In genomic region chr7:44735403-44736165, GRCh38 we compare ENCODE assay signal across 1 cellular context.
TF ChIP-seq lines count a peak whose summit lies in the region.

No MANE protein-coding gene starts in this region.

TF ChIP-seq in GM12878, 131 proteins besides CTCF, POLR2A, EP300 and RAD21 (continued from another document and continues in another):
- TF ChIP-seq EED (IDR thresholded peaks at IDR 0.05; ENCODE audit: low read depth) (peak; percentile 94), ASH2L (IDR thresholded peaks at IDR 0.05; ENCODE audit: borderline replicate concordance, low read depth) (no peak), STAT3 (IDR thresholded peaks at IDR 0.05; ENCODE audit: low read depth, low read length) (no peak), NFYA (IDR thresholded peaks at IDR 0.05; ENCODE audit: borderline replicate concordance, low read depth, low read length) (no peak), PML (IDR thresholded peaks at IDR 0.05; ENCODE audit: low read length) (peak; percentile 44; the same call in 1 of the 2 replicates), RUNX3 (IDR thresholded peaks at IDR 0.05; ENCODE audit: low read length) (peak; percentile 93), SREBF2 (IDR thresholded peaks at IDR 0.05; ENCODE audit: low read length) (no peak), KAT2A (conservative IDR thresholded peaks at IDR 0.05; ENCODE audit: control insufficient read depth, low read depth, low read length) (no peak), JUNB (IDR thresholded peaks at IDR 0.05) (peak; percentile 92), POLR2AphosphoS5 (IDR thresholded peaks at IDR 0.05; ENCODE audit: low read length) (no peak), BCLAF1 (IDR thresholded peaks at IDR 0.05) (no peak), TCF3 (IDR thresholded peaks at IDR 0.05; ENCODE audit: borderline replicate concordance, insufficient read depth, low read depth, low read length) (no peak), ZNF274 (IDR thresholded peaks at IDR 0.05; ENCODE audit: insufficient read depth, insufficient read length) (no peak), TARDBP (IDR thresholded peaks at IDR 0.05; ENCODE audit: borderline replicate concordance) (no peak), BCL11A (IDR thresholded peaks at IDR 0.05; ENCODE audit: low read depth, low read length) (peak; percentile 54; the same call in 1 of the 2 replicates), SMARCA5 (IDR thresholded peaks at IDR 0.05) (peak; percentile 52; the same call in 1 of the 2 replicates), MEF2A (IDR thresholded peaks at IDR 0.05; ENCODE audit: insufficient read depth, low read depth, low read length) (no peak), RAD51 (IDR thresholded peaks at IDR 0.05) (no peak), SP1 (IDR thresholded peaks at IDR 0.05; ENCODE audit: low read depth, low read length) (no peak), ZNF207 (IDR thresholded peaks at IDR 0.05; ENCODE audit: borderline replicate concordance) (no peak), ZNF622 (IDR thresholded peaks at IDR 0.05) (no peak), POU2F2 (IDR thresholded peaks at IDR 0.05; ENCODE audit: borderline replicate concordance, low read depth, low read length) (no peak), SUPT20H (IDR thresholded peaks at IDR 0.05; ENCODE audit: borderline replicate concordance, control insufficient read depth, low read depth, low read length) (no peak), CHD4 (IDR thresholded peaks at IDR 0.05) (no peak), CREM (IDR thresholded peaks at IDR 0.05; ENCODE audit: low read depth) (peak; percentile 80; the same call in 1 of the 2 replicates), BHLHE40 (IDR thresholded peaks at IDR 0.05; ENCODE audit: borderline replicate concordance in 1 of 2, low read depth in 2 of 2, low read length in 1 of 2) (no peak), ZSCAN29 (IDR thresholded peaks at IDR 0.05) (no peak), IKZF2 (IDR thresholded peaks at IDR 0.05) (peak; percentile 90 to 92), ZNF592 (IDR thresholded peaks at IDR 0.05) (no peak), IRF3 (IDR thresholded peaks at IDR 0.05) (no peak), TCF12 (IDR thresholded peaks at IDR 0.05; ENCODE audit: low read depth, low read length) (no peak), ZZZ3 (IDR thresholded peaks at IDR 0.05; ENCODE audit: control insufficient read depth, insufficient read length, low read depth) (no peak), SIX5 (IDR thresholded peaks at IDR 0.05; ENCODE audit: low read depth, low read length, severe bottlenecking) (no peak), MYC (IDR thresholded peaks at IDR 0.05; ENCODE audit: insufficient read depth, insufficient read length, insufficient replicate concordance, low read length, severe bottlenecking) (no peak), PBX3 (IDR thresholded peaks at IDR 0.05; ENCODE audit: insufficient replicate concordance, low read depth, low read length) (no peak)
- TF ChIP-seq, protein P1, sequence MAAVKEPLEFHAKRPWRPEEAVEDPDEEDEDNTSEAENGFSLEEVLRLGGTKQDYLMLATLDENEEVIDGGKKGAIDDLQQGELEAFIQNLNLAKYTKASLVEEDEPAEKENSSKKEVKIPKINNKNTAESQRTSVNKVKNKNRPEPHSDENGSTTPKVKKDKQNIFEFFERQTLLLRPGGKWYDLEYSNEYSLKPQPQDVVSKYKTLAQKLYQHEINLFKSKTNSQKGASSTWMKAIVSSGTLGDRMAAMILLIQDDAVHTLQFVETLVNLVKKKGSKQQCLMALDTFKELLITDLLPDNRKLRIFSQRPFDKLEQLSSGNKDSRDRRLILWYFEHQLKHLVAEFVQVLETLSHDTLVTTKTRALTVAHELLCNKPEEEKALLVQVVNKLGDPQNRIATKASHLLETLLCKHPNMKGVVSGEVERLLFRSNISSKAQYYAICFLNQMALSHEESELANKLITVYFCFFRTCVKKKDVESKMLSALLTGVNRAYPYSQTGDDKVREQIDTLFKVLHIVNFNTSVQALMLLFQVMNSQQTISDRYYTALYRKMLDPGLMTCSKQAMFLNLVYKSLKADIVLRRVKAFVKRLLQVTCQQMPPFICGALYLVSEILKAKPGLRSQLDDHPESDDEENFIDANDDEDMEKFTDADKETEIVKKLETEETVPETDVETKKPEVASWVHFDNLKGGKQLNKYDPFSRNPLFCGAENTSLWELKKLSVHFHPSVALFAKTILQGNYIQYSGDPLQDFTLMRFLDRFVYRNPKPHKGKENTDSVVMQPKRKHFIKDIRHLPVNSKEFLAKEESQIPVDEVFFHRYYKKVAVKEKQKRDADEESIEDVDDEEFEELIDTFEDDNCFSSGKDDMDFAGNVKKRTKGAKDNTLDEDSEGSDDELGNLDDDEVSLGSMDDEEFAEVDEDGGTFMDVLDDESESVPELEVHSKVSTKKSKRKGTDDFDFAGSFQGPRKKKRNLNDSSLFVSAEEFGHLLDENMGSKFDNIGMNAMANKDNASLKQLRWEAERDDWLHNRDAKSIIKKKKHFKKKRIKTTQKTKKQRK (IDR thresholded peaks at IDR 0.05; ENCODE audit: low read depth, low read length): no peak
- TF ChIP-seq, protein P2, sequence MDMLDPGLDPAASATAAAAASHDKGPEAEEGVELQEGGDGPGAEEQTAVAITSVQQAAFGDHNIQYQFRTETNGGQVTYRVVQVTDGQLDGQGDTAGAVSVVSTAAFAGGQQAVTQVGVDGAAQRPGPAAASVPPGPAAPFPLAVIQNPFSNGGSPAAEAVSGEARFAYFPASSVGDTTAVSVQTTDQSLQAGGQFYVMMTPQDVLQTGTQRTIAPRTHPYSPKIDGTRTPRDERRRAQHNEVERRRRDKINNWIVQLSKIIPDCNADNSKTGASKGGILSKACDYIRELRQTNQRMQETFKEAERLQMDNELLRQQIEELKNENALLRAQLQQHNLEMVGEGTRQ (IDR thresholded peaks at IDR 0.05; ENCODE audit: borderline replicate concordance, low read depth, low read length): no peak
- TF ChIP-seq, protein P3, sequence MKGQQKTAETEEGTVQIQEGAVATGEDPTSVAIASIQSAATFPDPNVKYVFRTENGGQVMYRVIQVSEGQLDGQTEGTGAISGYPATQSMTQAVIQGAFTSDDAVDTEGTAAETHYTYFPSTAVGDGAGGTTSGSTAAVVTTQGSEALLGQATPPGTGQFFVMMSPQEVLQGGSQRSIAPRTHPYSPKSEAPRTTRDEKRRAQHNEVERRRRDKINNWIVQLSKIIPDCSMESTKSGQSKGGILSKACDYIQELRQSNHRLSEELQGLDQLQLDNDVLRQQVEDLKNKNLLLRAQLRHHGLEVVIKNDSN (IDR thresholded peaks at IDR 0.05; ENCODE audit: borderline replicate concordance, extremely low read length, insufficient read depth, low read depth, low read length): no peak
- TF ChIP-seq, protein P4, sequence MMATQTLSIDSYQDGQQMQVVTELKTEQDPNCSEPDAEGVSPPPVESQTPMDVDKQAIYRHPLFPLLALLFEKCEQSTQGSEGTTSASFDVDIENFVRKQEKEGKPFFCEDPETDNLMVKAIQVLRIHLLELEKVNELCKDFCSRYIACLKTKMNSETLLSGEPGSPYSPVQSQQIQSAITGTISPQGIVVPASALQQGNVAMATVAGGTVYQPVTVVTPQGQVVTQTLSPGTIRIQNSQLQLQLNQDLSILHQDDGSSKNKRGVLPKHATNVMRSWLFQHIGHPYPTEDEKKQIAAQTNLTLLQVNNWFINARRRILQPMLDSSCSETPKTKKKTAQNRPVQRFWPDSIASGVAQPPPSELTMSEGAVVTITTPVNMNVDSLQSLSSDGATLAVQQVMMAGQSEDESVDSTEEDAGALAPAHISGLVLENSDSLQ (IDR thresholded peaks at IDR 0.05): no peak
- TF ChIP-seq, protein P5, sequence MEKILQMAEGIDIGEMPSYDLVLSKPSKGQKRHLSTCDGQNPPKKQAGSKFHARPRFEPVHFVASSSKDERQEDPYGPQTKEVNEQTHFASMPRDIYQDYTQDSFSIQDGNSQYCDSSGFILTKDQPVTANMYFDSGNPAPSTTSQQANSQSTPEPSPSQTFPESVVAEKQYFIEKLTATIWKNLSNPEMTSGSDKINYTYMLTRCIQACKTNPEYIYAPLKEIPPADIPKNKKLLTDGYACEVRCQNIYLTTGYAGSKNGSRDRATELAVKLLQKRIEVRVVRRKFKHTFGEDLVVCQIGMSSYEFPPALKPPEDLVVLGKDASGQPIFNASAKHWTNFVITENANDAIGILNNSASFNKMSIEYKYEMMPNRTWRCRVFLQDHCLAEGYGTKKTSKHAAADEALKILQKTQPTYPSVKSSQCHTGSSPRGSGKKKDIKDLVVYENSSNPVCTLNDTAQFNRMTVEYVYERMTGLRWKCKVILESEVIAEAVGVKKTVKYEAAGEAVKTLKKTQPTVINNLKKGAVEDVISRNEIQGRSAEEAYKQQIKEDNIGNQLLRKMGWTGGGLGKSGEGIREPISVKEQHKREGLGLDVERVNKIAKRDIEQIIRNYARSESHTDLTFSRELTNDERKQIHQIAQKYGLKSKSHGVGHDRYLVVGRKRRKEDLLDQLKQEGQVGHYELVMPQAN (conservative IDR thresholded peaks at IDR 0.05): no peak
- TF ChIP-seq, protein P6, sequence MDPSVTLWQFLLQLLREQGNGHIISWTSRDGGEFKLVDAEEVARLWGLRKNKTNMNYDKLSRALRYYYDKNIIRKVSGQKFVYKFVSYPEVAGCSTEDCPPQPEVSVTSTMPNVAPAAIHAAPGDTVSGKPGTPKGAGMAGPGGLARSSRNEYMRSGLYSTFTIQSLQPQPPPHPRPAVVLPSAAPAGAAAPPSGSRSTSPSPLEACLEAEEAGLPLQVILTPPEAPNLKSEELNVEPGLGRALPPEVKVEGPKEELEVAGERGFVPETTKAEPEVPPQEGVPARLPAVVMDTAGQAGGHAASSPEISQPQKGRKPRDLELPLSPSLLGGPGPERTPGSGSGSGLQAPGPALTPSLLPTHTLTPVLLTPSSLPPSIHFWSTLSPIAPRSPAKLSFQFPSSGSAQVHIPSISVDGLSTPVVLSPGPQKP (IDR thresholded peaks at IDR 0.05; ENCODE audit: low read depth, low read length): no peak
